ENCODE assay signal across 1 cellular context in genomic region chr10:132452216-132452650, GRCh38.
TF ChIP-seq lines count a peak whose summit lies in the region.

No MANE protein-coding gene starts in this region.

TF ChIP-seq in HepG2, 621 proteins besides CTCF, POLR2A, EP300 and RAD21:
- TF ChIP-seq ZBTB8A (CRISPR knock-in tag; IDR thresholded peaks at IDR 0.05; ENCODE audit: borderline replicate concordance, low read depth): no peak
- peak; percentile 29; the same call in 1 of the 2 replicates for TF ChIP-seq MYC (CRISPR knock-in tag; IDR thresholded peaks at IDR 0.05; ENCODE audit: borderline replicate concordance)
- 0 out of 2 replicates have a peak, but pooled peaks have one; percentile 19 for TF ChIP-seq ZNF776 (CRISPR knock-in tag; IDR thresholded peaks at IDR 0.05)
- TF ChIP-seq SP2 (CRISPR knock-in tag; IDR thresholded peaks at IDR 0.05): peak; percentile 4; the same call in 1 of the 2 replicates
- peak; percentile 32; the same call in 1 of the 2 replicates for TF ChIP-seq ZNF121 (CRISPR knock-in tag; IDR thresholded peaks at IDR 0.05)
- 0 out of 2 replicates have a peak, but pooled peaks have one; percentile 8 for TF ChIP-seq ZNF350 (CRISPR knock-in tag; IDR thresholded peaks at IDR 0.05; ENCODE audit: borderline replicate concordance, low read depth)
- no peak for TF ChIP-seq ZNF740 (CRISPR knock-in tag; IDR thresholded peaks at IDR 0.05)
- peak; percentile 18; the same call in 1 of the 2 replicates for TF ChIP-seq ZNF274 (CRISPR knock-in tag; IDR thresholded peaks at IDR 0.05)
- no peak for TF ChIP-seq ZNF496 (CRISPR knock-in tag; IDR thresholded peaks at IDR 0.05; ENCODE audit: insufficient replicate concordance)
- TF ChIP-seq HNRNPL (IDR thresholded peaks at IDR 0.05; ENCODE audit: low read depth, low read length): peak; percentile 88
- no peak for TF ChIP-seq RBFOX2 (IDR thresholded peaks at IDR 0.05; ENCODE audit: low read depth, low read length)
- peak; percentile 59 for TF ChIP-seq STAG1 (CRISPR knock-in tag; IDR thresholded peaks at IDR 0.05)
- 0 out of 2 replicates have a peak, but pooled peaks have one; percentile 36 for TF ChIP-seq ZNF333 (CRISPR knock-in tag; IDR thresholded peaks at IDR 0.05; ENCODE audit: borderline replicate concordance)
- TF ChIP-seq HMG20A (CRISPR knock-in tag; IDR thresholded peaks at IDR 0.05; ENCODE audit: borderline replicate concordance): no peak
